8 cellular contexts compared by ENCODE assay signal in the genomic region with DNA sequence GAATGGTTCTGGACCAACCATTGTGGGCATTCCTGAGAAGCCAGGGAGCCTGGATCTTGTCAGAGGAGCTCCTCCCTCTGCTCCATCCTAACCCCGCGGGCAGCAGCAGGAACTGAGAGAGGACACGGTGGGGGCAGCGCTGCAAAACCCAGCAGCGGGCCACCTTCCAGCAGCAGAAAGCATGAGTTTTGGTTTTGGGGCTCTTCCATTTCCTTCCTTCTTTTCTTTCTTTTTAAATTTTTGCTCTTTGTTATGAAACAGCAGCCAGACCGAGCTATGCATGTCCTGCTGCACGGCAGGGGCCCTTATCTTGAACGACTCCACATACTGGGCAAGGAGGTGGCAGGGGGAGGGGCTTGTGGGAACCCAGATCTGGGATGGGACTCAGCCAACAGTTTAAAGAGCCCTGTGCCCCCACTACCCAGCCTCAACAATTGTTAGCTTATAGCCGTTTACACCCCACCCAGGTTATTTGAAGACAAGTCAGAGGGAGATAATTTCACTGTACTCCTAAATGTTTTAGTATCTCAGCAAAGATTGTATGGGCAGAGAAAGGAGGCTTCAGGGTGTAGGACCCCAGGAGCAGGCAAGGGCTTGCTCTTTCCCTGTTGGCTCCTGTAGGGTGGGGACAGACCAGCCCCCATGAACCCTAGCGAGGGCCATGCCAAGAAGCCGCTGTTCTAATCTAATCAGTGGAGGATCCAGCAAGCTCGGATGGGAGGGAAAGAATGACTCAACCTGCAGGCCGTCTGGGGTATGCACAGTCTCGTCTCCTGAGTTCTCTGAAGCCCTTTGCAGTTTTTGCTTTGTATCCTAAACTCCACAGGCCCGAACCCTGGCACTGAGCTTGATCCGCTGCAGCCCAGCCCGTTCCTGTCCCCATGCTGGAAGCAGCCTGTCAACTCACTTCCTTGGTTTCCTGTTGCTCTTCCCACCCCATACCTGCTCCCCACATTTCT.
DNase-seq lines count a peak whose midpoint lies in the region; ATAC-seq and TF ChIP-seq lines count a peak whose summit lies in the region.

No MANE protein-coding gene starts in this region.

- H3K9me3 ChIP-seq in smooth muscle cell (replicated peaks; ENCODE audit: low read depth) = no peaks in the 10 kb centered on the region

- TF ChIP-seq CTCF in GM10266 (IDR thresholded peaks at IDR 0.05; ENCODE audit: control insufficient read depth, insufficient read depth, low read depth, missing control alignments) (no peak), smooth muscle cell (IDR thresholded peaks at IDR 0.05; ENCODE audit: borderline replicate concordance, insufficient read depth, poor library complexity, severe bottlenecking) (no peak)

- H3K27me3 ChIP-seq in smooth muscle cell (ENCODE audit: low read depth) = no peaks in the 10 kb centered on the region

- H3K27ac Mint-ChIP-seq in activated naive CD8-positive, alpha-beta T cell treated with anti-CD3 and anti-CD28 coated beads, Interleukin-2, amount 10 ng/mL, durations not matched to agents 7 days and 5 days = peak overlapping the region; percentile 92

- H3K4me1 Mint-ChIP-seq in activated naive CD8-positive, alpha-beta T cell treated with anti-CD3 and anti-CD28 coated beads, Interleukin-2, amount 10 ng/mL, durations not matched to agents 7 days and 5 days = peaks cover 77% of the 10 kb centered on the region

- peak; percentile 43 for ATAC-seq in activated naive CD8-positive, alpha-beta T cell treated with anti-CD3 and anti-CD28 coated beads, Interleukin-2, amount 10 ng/mL, durations not matched to agents 7 days and 5 days (ENCODE audit: low read depth)
- ATAC-seq in GM21367 (IDR thresholded peaks at IDR 0.05; ENCODE audit: unreplicated experiment) = no peak

- H3F3A ChIP-seq in smooth muscle cell (ENCODE audit: low read depth) = peaks cover 31% of the 10 kb centered on the region

- POLR2A ChIA-PET in activated naive CD8-positive, alpha-beta T cell treated with anti-CD3 and anti-CD28 coated beads, Interleukin-2, amount 10 ng/mL, durations not matched to agents 7 days and 5 days (lab: Charles Lee) = interaction anchor here (2.9 to 3.6 kb wide), 2 partner anchors 10 to 29 kb away, joined by 14 to 46 read pairs; no protein-coding TSS in a partner anchor

- no peaks in the 10 kb centered on the region for H3K27me3 Mint-ChIP-seq in activated naive CD8-positive, alpha-beta T cell treated with anti-CD3 and anti-CD28 coated beads, Interleukin-2, amount 10 ng/mL, durations not matched to agents 7 days and 5 days

- H3K9me3 Mint-ChIP-seq in activated naive CD8-positive, alpha-beta T cell treated with anti-CD3 and anti-CD28 coated beads, Interleukin-2, amount 10 ng/mL, durations not matched to agents 7 days and 5 days = no peaks in the 10 kb centered on the region

- H3K4me1 ChIP-seq in smooth muscle cell (ENCODE audit: low read depth) = peaks cover 42% of the 10 kb centered on the region

- peaks cover 65% of the 10 kb centered on the region for H3K79me2 ChIP-seq in smooth muscle cell (ENCODE audit: low read depth)

- peak overlapping the region; percentile 7 for H3K4me3 ChIP-seq in smooth muscle cell

- H3K9ac ChIP-seq in smooth muscle cell (ENCODE audit: low read depth) = peak overlapping the region; percentile 93

- peaks cover 14% of the 10 kb centered on the region for H3K36me3 Mint-ChIP-seq in activated naive CD8-positive, alpha-beta T cell treated with anti-CD3 and anti-CD28 coated beads, Interleukin-2, amount 10 ng/mL, durations not matched to agents 7 days and 5 days

- WGBS in smooth muscle cell (ENCODE audit: low lambda C conversion rate) = 2% methylated on average over 17 of the region's 17 CpGs

- H2AFZ ChIP-seq in smooth muscle cell (ENCODE audit: low read depth) = no peak overlapping the region

- H3K36me3 ChIP-seq in smooth muscle cell (ENCODE audit: low read depth) = no peaks in the 10 kb centered on the region

- peaks cover 72% of the 10 kb centered on the region for H4K20me1 ChIP-seq in smooth muscle cell (ENCODE audit: low read depth)

- H3K27ac ChIP-seq in smooth muscle cell (ENCODE audit: low read depth) = peak overlapping the region; percentile 99

- peak overlapping the region; percentile 82 for H3K4me3 Mint-ChIP-seq in activated naive CD8-positive, alpha-beta T cell treated with anti-CD3 and anti-CD28 coated beads, Interleukin-2, amount 10 ng/mL, durations not matched to agents 7 days and 5 days

- DNase-seq in GM10266 (ENCODE audit: extremely low spot score) (peak; percentile 44), NOMO-1 (lab: John Stamatoyannopoulos, UW; ENCODE audit: unreplicated experiment in 2 of 2) (peak; percentile 80 to 87), iPS DF 19.7 (ENCODE audit: low read depth, low spot score) (peak; percentile 59), smooth muscle cell (lab: John Stamatoyannopoulos, UW; ENCODE audit: unreplicated experiment) (no peak), NCI-H2171 (lab: John Stamatoyannopoulos, UW) (no peak), foreskin melanocyte (no peak)
- no peak for DNase-seq in activated naive CD8-positive, alpha-beta T cell treated with anti-CD3 and anti-CD28 coated beads, Interleukin-2, amount 10 ng/mL, durations not matched to agents 7 days and 5 days

- H3K4me2 ChIP-seq in smooth muscle cell = peak overlapping the region; percentile 74

Comparison
In these comparisons a context has a peak if more than half of its experiments do, and no peak if none do; other contexts are left out.
1. DNase-seq: peak in GM10266 (single experiment), NOMO-1 (2 of 2) and iPS DF 19.7 (single experiment); none in activated naive CD8-positive, alpha-beta T cell treated with anti-CD3 and anti-CD28 coated beads, Interleukin-2, amount 10 ng/mL, durations not matched to agents 7 days and 5 days (single experiment), smooth muscle cell (single experiment), NCI-H2171 (single experiment) and foreskin melanocyte (single experiment).